8 cellular contexts compared by ENCODE assay signal in the genomic region with DNA sequence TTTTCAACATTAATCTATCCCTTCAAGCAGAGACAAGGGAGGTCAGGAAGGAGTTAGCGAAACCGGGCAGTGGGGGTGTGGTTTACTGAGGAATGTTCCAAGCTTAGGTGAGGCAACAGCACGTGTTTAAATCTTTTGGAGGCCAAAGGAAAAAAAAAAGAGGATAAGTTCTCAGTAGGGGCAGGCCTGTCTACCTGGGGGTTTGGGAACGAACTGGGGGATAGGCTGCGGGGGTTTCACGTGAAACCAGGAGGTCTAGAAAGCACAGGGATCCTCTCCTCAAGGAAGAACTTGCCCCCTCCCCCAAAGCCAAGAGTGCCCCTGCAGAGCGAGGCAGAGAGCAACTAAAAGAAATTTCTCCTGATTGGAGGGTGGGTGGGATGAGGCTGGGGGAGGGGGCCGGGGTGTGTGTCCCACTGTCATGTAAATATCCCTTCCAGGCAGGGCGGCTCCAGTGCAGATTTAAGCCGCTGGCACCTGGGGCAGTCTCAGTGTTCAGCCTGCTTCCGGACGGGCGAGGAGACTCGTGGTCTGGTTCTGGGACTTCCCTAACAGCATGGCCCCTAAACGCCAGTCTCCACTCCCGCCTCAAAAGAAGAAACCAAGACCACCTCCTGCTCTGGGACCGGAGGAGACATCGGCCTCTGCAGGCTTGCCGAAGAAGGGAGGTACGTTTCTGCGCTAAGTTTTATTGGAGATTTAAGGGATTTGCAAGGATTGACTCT. TPM values are rescaled to one million over a fixed set of nuclear protein-coding genes. Genes with fewer than 3 reads are reported as not detected.
DNase-seq lines count a peak whose midpoint lies in the region; ATAC-seq and FAIRE-seq lines count a peak whose summit lies in the region.

No MANE protein-coding gene starts in this region.

- WGBS in esophagus, 2 donors = 4 to 5% methylated on average over 21 of the region's 21 CpGs

- no peak for FAIRE-seq in urothelium cell line (lab: Jason Lieb, UNC)

- peak; percentile 36 for ATAC-seq in HG03280 (IDR thresholded peaks at IDR 0.05; ENCODE audit: unreplicated experiment)
- ATAC-seq in naive B cell (ENCODE audit: low read depth in 2 of 2) = peak; percentile 70 to 76
- ATAC-seq in GM18502 (IDR thresholded peaks at IDR 0.05; ENCODE audit: poor library complexity, unreplicated experiment) = no peak

- peaks cover 2 to 13% of the 10 kb centered on the region in 2 donors for H3K4me1 ChIP-seq in esophagus (ENCODE audit: control insufficient read depth in 2 of 2, insufficient read depth in 2 of 2, low read length in 1 of 2)

- peak overlapping the region; percentile 97 for H3K27ac ChIP-seq in esophagus (ENCODE audit: low read depth in 2 of 2, low read length in 1 of 2)

- peak; percentile 24 for DNase-seq in GF-D8 (lab: John Stamatoyannopoulos, UW)
- peak; percentile 9 for DNase-seq in T-helper 9 cell
- DNase-seq in naive B cell = peak; percentile 72
- peak; percentile 55 for DNase-seq in urothelium cell line (ENCODE audit: low spot score)
- DNase-seq in NCI-H2107 treated with DMSO at 0.1 percent for 48 hours (lab: John Stamatoyannopoulos, UW; ENCODE audit: unreplicated experiment) = no peak

- peak overlapping the region; percentile 98 to 100 (median 99) for H3K27ac Mint-ChIP-seq in naive B cell

- H3K4me3 ChIP-seq in esophagus (ENCODE audit: low read depth in 1 of 2, low read length in 2 of 2) = peak overlapping the region; percentile 64 to 70

- H3K9me3 ChIP-seq in esophagus (ENCODE audit: control insufficient read depth in 2 of 2, insufficient read depth in 1 of 2, low read depth in 1 of 2, low read length in 1 of 2) = no peaks in the 10 kb centered on the region

- peaks cover 38 to 77% (median 41%) of the 10 kb centered on the region in 3 donors for H3K4me1 Mint-ChIP-seq in naive B cell

- H3K27me3 ChIP-seq in esophagus (ENCODE audit: control insufficient read depth in 1 of 2, insufficient read depth in 2 of 2, low read length in 2 of 2) = no peaks in the 10 kb centered on the region

- H3K4me3 Mint-ChIP-seq in naive B cell = peak overlapping the region; percentile 93 to 100 (median 99)

- H3K36me3 Mint-ChIP-seq in naive B cell = peaks cover 4 to 5% of the 10 kb centered on the region in 2 donors

- H3K27me3 Mint-ChIP-seq in naive B cell = no peaks in the 10 kb centered on the region

- no peaks in the 10 kb centered on the region for H3K36me3 ChIP-seq in esophagus (ENCODE audit: control insufficient read depth in 2 of 2, insufficient read depth in 2 of 2, low read length in 1 of 2)

- H3K9me3 Mint-ChIP-seq in naive B cell = no peaks in the 10 kb centered on the region

RNA-seq across cellular contexts. Expression of a gene that starts 5.5 kb away (rescaled TPM):
- polyA plus RNA-seq in esophagus = 100 to 1,000 TPM in 1 of 2 donors, 10 to 100 TPM in 1; 66.3 to 126 TPM
- polyA plus RNA-seq in naive B cell (ENCODE audit: low read depth in 6 of 6) = 100 to 1,000 TPM; 186 to 306 (median 222) TPM

RNA-seq across cellular contexts. Expression of a gene that starts 18.8 kb away (rescaled TPM):
- 1 to 10 TPM; 3.5 to 4.3 TPM for polyA plus RNA-seq in esophagus
- under 1 TPM in 5 of 6 donors, not detected in 1; 0.12 to 0.92 (median 0.50) TPM for polyA plus RNA-seq in naive B cell (ENCODE audit: low read depth in 6 of 6)

RNA-seq across cellular contexts. Expression of a gene that starts 26.9 kb away (rescaled TPM):
- polyA plus RNA-seq in esophagus (10 to 100 TPM; 45.7 to 48.0 TPM), naive B cell (ENCODE audit: low read depth in 6 of 6) (10 to 100 TPM; 36.8 to 76.4 (median 49.7) TPM)

RNA-seq across cellular contexts. Expression of a gene that starts 40.4 kb away (rescaled TPM):
- 10 to 100 TPM; 73.2 to 76.0 TPM for polyA plus RNA-seq in esophagus
- 10 to 100 TPM; 17.9 to 47.6 (median 43.2) TPM for polyA plus RNA-seq in naive B cell (ENCODE audit: low read depth in 6 of 6)
